8 cellular contexts compared by ENCODE assay signal in genomic region chr9:136842380-136842948, GRCh38. TPM values are rescaled to one million over a fixed set of nuclear protein-coding genes. Genes with fewer than 3 reads are reported as not detected.
DNase-seq lines count a peak whose midpoint lies in the region; ATAC-seq and TF ChIP-seq lines count a peak whose summit lies in the region.
"Not testable (repeated sequence)": the region's sequence is repeated elsewhere in the genome, so short reads cannot be mapped to it uniquely, and the experiment has no call there.

TSS of gene AJM1 (plus strand) at chr9:136842478. CDS start at chr9:136844415, 1,937 bp downstream.

- POLR2A ChIA-PET in HEK293T (lab: Yijun Ruan, JAX) (interaction anchor here (0.8 to 2.0 kb wide), 2 partner anchors 17 to 35 kb away, joined by 4 to 8 read pairs; partner anchors contain the start of gene RABL6), SK-N-SH (lab: Yijun Ruan, JAX) (interaction anchor here (1.4 to 2.1 kb wide), 3 partner anchors 14 to 36 kb away, joined by 4 to 10 read pairs (median 4); partner anchors contain the start of gene RABL6)

- H3K9me2 ChIP-seq in SK-N-SH: not testable (repeated sequence)

- peak within 1 kb of the TSS; percentile 97 for H3K4me2 ChIP-seq in SK-N-SH

- not testable (repeated sequence) for H3K79me2 ChIP-seq in SK-N-SH (ENCODE audit: insufficient read depth)

- WGBS in SK-N-SH (ENCODE audit: low lambda C conversion rate): no CpG with 5 or more reads among the region's 27 CpGs

- not testable (repeated sequence) for H3K27ac Mint-ChIP-seq in stimulated activated naive CD8-positive, alpha-beta T cell treated with anti-CD3 and anti-CD28 coated beads, Interleukin-15, Interleukin-2, amounts not matched to agents 100 ng/mL and 50 ng/mL, for 24 hours

- peak; percentile 74 for ATAC-seq in foreskin keratinocyte

- not testable (repeated sequence) for H3K27me3 Mint-ChIP-seq in stimulated activated naive CD8-positive, alpha-beta T cell treated with anti-CD3 and anti-CD28 coated beads, Interleukin-15, Interleukin-2, amounts not matched to agents 100 ng/mL and 50 ng/mL, for 24 hours

- peak within 1 kb of the TSS; percentile 66 to 85 for H3K4me3 ChIP-seq in SK-N-SH (ENCODE audit: low read depth in 2 of 2, low read length in 1 of 2)
- peak within 1 kb of the TSS; percentile 56 for H3K4me3 ChIP-seq in neuron (ENCODE audit: low read length)

- TF ChIP-seq EP300 in SK-N-SH (IDR thresholded peaks at IDR 0.05; ENCODE audit: borderline replicate concordance in 1 of 2, low read depth in 1 of 2, low read length in 1 of 2): not testable (repeated sequence)

- TF ChIP-seq RAD21 in SK-N-SH (IDR thresholded peaks at IDR 0.05; ENCODE audit: low read length): peak; percentile 43

- TF ChIP-seq CTCF in SK-N-SH (IDR thresholded peaks at IDR 0.05) (peak; percentile 79), foreskin keratinocyte (conservative IDR thresholded peaks at IDR 0.05) (peak; percentile 88)

- H3K27me3 ChIP-seq in SK-N-SH (ENCODE audit: insufficient read depth); neuron (ENCODE audit: insufficient read depth, low read length): not testable (repeated sequence)
- H3K27me3 ChIP-seq in foreskin keratinocyte: peaks cover 41% of the 10 kb centered on the region

- H3K36me3 ChIP-seq in SK-N-SH (replicated peaks in 1 of 2; ENCODE audit: control insufficient read depth in 1 of 2, insufficient read depth in 2 of 2, low read length in 1 of 2) (peaks cover 0 to 15% of the 10 kb centered on the region in 2 experiments), neuron (ENCODE audit: insufficient read depth, low read length) (peaks cover 22% of the 10 kb centered on the region)

- H3K4me3 Mint-ChIP-seq in stimulated activated naive CD8-positive, alpha-beta T cell treated with anti-CD3 and anti-CD28 coated beads, Interleukin-15, Interleukin-2, amounts not matched to agents 100 ng/mL and 50 ng/mL, for 24 hours: peak within 1 kb of the TSS; percentile 75

- peaks cover 19% of the 10 kb centered on the region for H3F3A ChIP-seq in SK-N-SH (replicated peaks; ENCODE audit: insufficient read depth)

- H3K9me3 ChIP-seq in SK-N-SH; neuron (ENCODE audit: low read length): not testable (repeated sequence)

- CTCF ChIA-PET in HEK293T (lab: Yijun Ruan, JAX): interaction anchor here (0.5 to 1.9 kb wide), 10 partner anchors 10 to 193 kb away, joined by 3 to 8 read pairs (median 4); partner anchors contain the start of gene ABCA2
- CTCF ChIA-PET in SK-N-SH (lab: Yijun Ruan, JAX): interaction anchor here (0.6 to 4.7 kb wide), 37 partner anchors 11 to 389 kb away, joined by 3 to 36 read pairs (median 4); partner anchors contain the start of genes CCDC183, LCN8, MAN1B1 and RABL6

- DNase-seq in ELR (ENCODE audit: low read depth) (peak; percentile 80), HEK293T (ENCODE audit: extremely low spot score) (peak; percentile 74), MV-4-11 (lab: John Stamatoyannopoulos, UW) (peak; percentile 74), SK-N-SH (peak; percentile 92), foreskin keratinocyte (peak; percentile 25 to 59)
- DNase-seq in activated naive CD4-positive, alpha-beta T cell (lab: John Stamatoyannopoulos, UW): peak; percentile 46 to 76 (median 50)

- not testable (repeated sequence) for H3K36me3 Mint-ChIP-seq in stimulated activated naive CD8-positive, alpha-beta T cell treated with anti-CD3 and anti-CD28 coated beads, Interleukin-15, Interleukin-2, amounts not matched to agents 100 ng/mL and 50 ng/mL, for 24 hours (ENCODE audit: low read depth)

- not testable (repeated sequence) for H3K9me3 Mint-ChIP-seq in stimulated activated naive CD8-positive, alpha-beta T cell treated with anti-CD3 and anti-CD28 coated beads, Interleukin-15, Interleukin-2, amounts not matched to agents 100 ng/mL and 50 ng/mL, for 24 hours

- H3K27ac ChIP-seq in SK-N-SH (ENCODE audit: low read depth in 2 of 2, low read length in 1 of 2): peak within 1 kb of the TSS; percentile 22 to 78; a peak in 2 of 4 replicates
- not testable (repeated sequence) for H3K27ac ChIP-seq in foreskin keratinocyte

- H3K4me1 Mint-ChIP-seq in stimulated activated naive CD8-positive, alpha-beta T cell treated with anti-CD3 and anti-CD28 coated beads, Interleukin-15, Interleukin-2, amounts not matched to agents 100 ng/mL and 50 ng/mL, for 24 hours (ENCODE audit: low read depth): not testable (repeated sequence)

- peaks cover 24 to 29% of the 10 kb centered on the region in 2 experiments; a peak in 2 of 4 replicates for H3K4me1 ChIP-seq in SK-N-SH (ENCODE audit: control insufficient read depth in 1 of 2, insufficient read depth in 2 of 2, low read depth in 1 of 2, low read length in 1 of 2)
- not testable (repeated sequence) for H3K4me1 ChIP-seq in foreskin keratinocyte
- peaks cover 33% of the 10 kb centered on the region for H3K4me1 ChIP-seq in neuron (ENCODE audit: insufficient read depth, low read length)

- peak within 1 kb of the TSS; percentile 52; the same call in 1 of the 2 replicates for H3K9ac ChIP-seq in SK-N-SH

- H2AFZ ChIP-seq in SK-N-SH (ENCODE audit: low read depth); neuron (ENCODE audit: low read depth, low read length): not testable (repeated sequence)

- peaks cover 10% of the 10 kb centered on the region; the same call in 1 of the 2 replicates for H4K20me1 ChIP-seq in SK-N-SH (ENCODE audit: insufficient read depth)

TF ChIP-seq in SK-N-SH, 30 proteins besides CTCF, POLR2A, EP300 and RAD21:
- TF ChIP-seq POLR2AphosphoS5 (IDR thresholded peaks at IDR 0.05; ENCODE audit: low read depth, low read length) (peak; percentile 68), TAF1 (IDR thresholded peaks at IDR 0.05; ENCODE audit: borderline replicate concordance, low read depth, low read length) (0 out of 2 replicates have a peak, but pooled peaks have one; percentile 8), ELF1 (IDR thresholded peaks at IDR 0.05) (peak; percentile 41; the same call in 1 of the 2 replicates), MXI1 (IDR thresholded peaks at IDR 0.05; ENCODE audit: low read depth, low read length) (0 out of 2 replicates have a peak, but pooled peaks have one; percentile 34)
- TF ChIP-seq, protein P1, sequence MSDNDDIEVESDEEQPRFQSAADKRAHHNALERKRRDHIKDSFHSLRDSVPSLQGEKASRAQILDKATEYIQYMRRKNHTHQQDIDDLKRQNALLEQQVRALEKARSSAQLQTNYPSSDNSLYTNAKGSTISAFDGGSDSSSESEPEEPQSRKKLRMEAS (IDR thresholded peaks at IDR 0.05; ENCODE audit: low read depth): peak; percentile 80
- TF ChIP-seq, protein P2, sequence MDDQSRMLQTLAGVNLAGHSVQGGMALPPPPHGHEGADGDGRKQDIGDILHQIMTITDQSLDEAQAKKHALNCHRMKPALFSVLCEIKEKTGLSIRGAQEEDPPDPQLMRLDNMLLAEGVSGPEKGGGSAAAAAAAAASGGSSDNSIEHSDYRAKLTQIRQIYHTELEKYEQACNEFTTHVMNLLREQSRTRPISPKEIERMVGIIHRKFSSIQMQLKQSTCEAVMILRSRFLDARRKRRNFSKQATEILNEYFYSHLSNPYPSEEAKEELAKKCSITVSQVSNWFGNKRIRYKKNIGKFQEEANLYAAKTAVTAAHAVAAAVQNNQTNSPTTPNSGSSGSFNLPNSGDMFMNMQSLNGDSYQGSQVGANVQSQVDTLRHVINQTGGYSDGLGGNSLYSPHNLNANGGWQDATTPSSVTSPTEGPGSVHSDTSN (IDR thresholded peaks at IDR 0.05): peak; percentile 18; the same call in 1 of the 2 replicates

RNA-seq across cellular contexts. Expression of gene AJM1, which starts in this region (rescaled TPM):
- 2.4 and 2.6 TPM in 2 replicates for polyA plus RNA-seq in SK-N-SH (2012; rRNA removed)
- polyA plus RNA-seq in SK-N-SH (2012; cell fraction: cytosol; rRNA removed): 0.68 and 1.0 TPM in 2 replicates
- 23.3 and 46.7 TPM in 2 replicates for polyA plus RNA-seq in SK-N-SH (2012; cell fraction: nucleus; rRNA removed)
- total RNA-seq in foreskin keratinocyte: 0.42 and 0.71 TPM in 2 replicates
- polyA plus RNA-seq in foreskin keratinocyte: 0.33 and 0.54 TPM in 2 replicates

Comparison
In these comparisons a context has a peak if more than half of its experiments do, and no peak if none do; other contexts are left out.
1. Peak in DNase-seq and ATAC-seq in foreskin keratinocyte; RNA of the gene not detected or under 1 TPM.
2. DNase-seq: peak in every context shown above with its lines; median percentile 92 in SK-N-SH; 80 in ELR; 74 in HEK293T; 74 in MV-4-11; 50 in activated naive CD4-positive, alpha-beta T cell; 42 in foreskin keratinocyte.